In genomic region chr1:72235931-72236330, GRCh38 we compare ENCODE assay signal across 8 cellular contexts. TPM values are rescaled to one million over a fixed set of nuclear protein-coding genes. Genes with fewer than 3 reads are reported as not detected.
"Had no signal": no experiment of that assay in that cellular context is flagged by ENCODE, and none has a peak within 500 bp of the region (broad histone marks: within the 10 kb centered on the region; RNA-seq: fewer than 3 reads in every experiment).

No MANE protein-coding gene starts in this region.

RNA-seq across cellular contexts. Expression of gene NEGR1, which starts 46.4 kb away (rescaled TPM):
- total RNA-seq: activated naive CD4-positive, alpha-beta T cell treated with anti-CD3 and anti-CD28 coated beads for 36 hours; activated naive CD4-positive, alpha-beta T cell treated with anti-CD3 and anti-CD28 coated beads, Interleukin-2, amount 50 U/mL, for 72 hours; activated naive CD8-positive, alpha-beta T cell treated with anti-CD3 and anti-CD28 coated beads for 36 hours; activated naive CD8-positive, alpha-beta T cell treated with anti-CD3 and anti-CD28 coated beads, Interleukin-2, amount 10 ng/mL, durations not matched to agents 7 days and 5 days; activated T-cell treated with anti-CD3 and anti-CD28 coated beads, Interleukin-2, amount 50 U/mL, for 4 hours; activated T-helper 1 cell treated with anti-CD3 and anti-CD28 coated beads, Interleukin-12 subunit alpha, Interleukin-12 subunit beta, Interleukin-2, Interleukin-4 antibody, amounts not matched to agents 30 ng/mL and 10 ng/mL and 1 ng/mL, durations not matched to agents 14 hours and 24 hours and 36 hours; activated T-helper 17 cell treated with anti-CD3 and anti-CD28 coated beads, Interleukin-2, amount 50 U/mL, for 72 hours; activated T-helper 2 cell treated with anti-CD3 and anti-CD28 coated beads, Interferon-gamma antibody, Interleukin-2, Interleukin-4, amounts not matched to agents 10 μg/mL and 5 μg/mL and 100 μg/mL, durations not matched to agents 14 hours and 24 hours and 36 hours had no signal
